ENCODE assay signal across 8 cellular contexts in genomic region chr4:184826315-184827266, GRCh38. TPM values are rescaled to one million over a fixed set of nuclear protein-coding genes. Genes with fewer than 3 reads are reported as not detected.
DNase-seq lines count a peak whose midpoint lies in the region; ATAC-seq and TF ChIP-seq lines count a peak whose summit lies in the region.

No MANE protein-coding gene starts in this region.

- peaks cover 39% of the 10 kb centered on the region for H3K79me2 ChIP-seq in DOHH2 (ENCODE audit: control insufficient read depth, low read length)

- peaks cover 0 to 27% (median 0%) of the 10 kb centered on the region in 5 donors for H3K27me3 Mint-ChIP-seq in naive thymus-derived CD4-positive, alpha-beta T cell

- H3K4me3 Mint-ChIP-seq in naive thymus-derived CD4-positive, alpha-beta T cell, result peak overlapping the region; percentile 87 to 94 (median 90)

- intact Hi-C loops in naive thymus-derived CD4-positive, alpha-beta T cell (cut with micrococcal nuclease), result loop anchor here (1.0 to 10.0 kb wide), 15 partner anchors 64 to 1168 kb away; partner anchors contain the start of genes CASP3 (in 2 of the 2), IRF2 (in 2 of the 2), PRIMPOL (in 2 of the 2) and ANKRD37 (in 1 of the 2)

- no peak for TF ChIP-seq CTCF in DOHH2 (IDR thresholded peaks at IDR 0.05; ENCODE audit: low read depth, low read length, poor library complexity, severe bottlenecking)

- peaks cover 19 to 46% (median 33%) of the 10 kb centered on the region in 7 donors for H3K4me1 Mint-ChIP-seq in naive thymus-derived CD4-positive, alpha-beta T cell

- no peaks in the 10 kb centered on the region; the same call in 1 of the 2 replicates for H3F3A ChIP-seq in DOHH2 (ENCODE audit: control insufficient read depth, insufficient read depth)

- H3K27me3 ChIP-seq in DOHH2 (ENCODE audit: control insufficient read depth, low read length) (no peaks in the 10 kb centered on the region), HUES48 (ENCODE audit: control insufficient read depth, insufficient read depth, low read length) (peaks cover 55% of the 10 kb centered on the region)
- no peaks in the 10 kb centered on the region for H3K27me3 ChIP-seq in effector memory CD4-positive, alpha-beta T cell (replicated peaks; ENCODE audit: control insufficient read depth, insufficient read depth, low read length, poor library complexity, severe bottlenecking)
- H3K27me3 ChIP-seq in naive thymus-derived CD4-positive, alpha-beta T cell (ENCODE audit: control insufficient read depth in 2 of 2, insufficient read depth in 2 of 2, low read length in 2 of 2), result no peaks in the 10 kb centered on the region

- H3K9me3 Mint-ChIP-seq in naive thymus-derived CD4-positive, alpha-beta T cell, result no peaks in the 10 kb centered on the region

- H3K4me3 ChIP-seq in DOHH2 (ENCODE audit: low read length) (peak overlapping the region; percentile 80), HUES48 (ENCODE audit: low read depth, low read length) (peak overlapping the region; percentile 72)
- peak overlapping the region; percentile 82 for H3K4me3 ChIP-seq in effector memory CD4-positive, alpha-beta T cell (ENCODE audit: insufficient read depth, low read depth, low read length, poor library complexity, severe bottlenecking)
- peak overlapping the region; percentile 59 for H3K4me3 ChIP-seq in naive thymus-derived CD4-positive, alpha-beta T cell (ENCODE audit: low read length)

- peak overlapping the region; percentile 95 for H3K4me2 ChIP-seq in DOHH2 (ENCODE audit: low read length)

- peak; percentile 49 for ATAC-seq in GM21390 (IDR thresholded peaks at IDR 0.05; ENCODE audit: unreplicated experiment)
- peak; percentile 65 for ATAC-seq in naive thymus-derived CD4-positive, alpha-beta T cell

- H3K27ac ChIP-seq in DOHH2 (ENCODE audit: low read depth, low read length) (no peak overlapping the region), HUES48 (ENCODE audit: low read depth, low read length) (no peak overlapping the region), substantia nigra (ENCODE audit: low read depth, low read length, poor library complexity, severe bottlenecking) (peak overlapping the region; percentile 77)
- H3K27ac ChIP-seq in effector memory CD4-positive, alpha-beta T cell (ENCODE audit: insufficient read depth, low read length, poor library complexity, severe bottlenecking), result peak overlapping the region; percentile 61
- H3K27ac ChIP-seq in naive thymus-derived CD4-positive, alpha-beta T cell (ENCODE audit: low read depth, low read length), result peak overlapping the region; percentile 73

- H4K20me1 ChIP-seq in DOHH2 (ENCODE audit: control insufficient read depth, insufficient read depth, low read depth, low read length), result peaks cover 3% of the 10 kb centered on the region; the same call in 1 of the 2 replicates

- POLR2A ChIA-PET in naive thymus-derived CD4-positive, alpha-beta T cell (lab: Charles Lee), result interaction anchor here (0.7 to 1.0 kb wide), 2 partner anchors 291 to 346 kb away, joined by 3 read pairs; no protein-coding TSS in a partner anchor

- H3K9me2 ChIP-seq in DOHH2 (replicated peaks; ENCODE audit: control insufficient read depth, low read length), result no peaks in the 10 kb centered on the region

- DNase-seq in activated CD4-positive, alpha-beta T cell treated with anti-CD3 and anti-CD28 coated beads for 4 hours, result peak; percentile 50 to 60
- peak; percentile 50 to 56 (median 54) for DNase-seq in effector memory CD4-positive, alpha-beta T cell
- DNase-seq in naive thymus-derived CD4-positive, alpha-beta T cell, result peak in 7 of 9 donors; percentile 41 to 68 (median 54)
- peak in 9 of 49 donors; percentile 20 to 70 (median 60) for DNase-seq in substantia nigra (lab: John Stamatoyannopoulos, UW)
- no peak for DNase-seq in mucosa of gallbladder (ENCODE audit: low spot score)

- H3K4me1 ChIP-seq in DOHH2 (ENCODE audit: control insufficient read depth, low read length) (peaks cover 26% of the 10 kb centered on the region), HUES48 (ENCODE audit: control insufficient read depth, insufficient read depth, low read length) (0 out of 2 replicates have a peak, but pooled peaks cover 4% of the 10 kb centered on the region)
- H3K4me1 ChIP-seq in effector memory CD4-positive, alpha-beta T cell (ENCODE audit: control insufficient read depth, insufficient read depth, low read length, poor library complexity, severe bottlenecking), result peaks cover 14% of the 10 kb centered on the region
- peaks cover 4 to 7% of the 10 kb centered on the region in 2 donors for H3K4me1 ChIP-seq in naive thymus-derived CD4-positive, alpha-beta T cell (ENCODE audit: control insufficient read depth in 2 of 2, insufficient read depth in 2 of 2, low read length in 2 of 2)

- no peaks in the 10 kb centered on the region for H3K9me3 ChIP-seq in DOHH2 (ENCODE audit: control insufficient read depth, insufficient read depth, low read length)
- no peaks in the 10 kb centered on the region for H3K9me3 ChIP-seq in HUES48 (ENCODE audit: control insufficient read depth, insufficient read depth, low read length)
- H3K9me3 ChIP-seq in effector memory CD4-positive, alpha-beta T cell (ENCODE audit: control insufficient read depth, low read length), result no peaks in the 10 kb centered on the region
- H3K9me3 ChIP-seq in naive thymus-derived CD4-positive, alpha-beta T cell (ENCODE audit: control insufficient read depth in 2 of 3, low read length in 3 of 3), result no peaks in the 10 kb centered on the region

- H3K9ac ChIP-seq in HUES48 (ENCODE audit: low read depth, low read length), result no peak overlapping the region

- H3K36me3 ChIP-seq in DOHH2 (ENCODE audit: control insufficient read depth, low read length) (no peaks in the 10 kb centered on the region), HUES48 (ENCODE audit: control insufficient read depth, insufficient read depth, low read length) (no peaks in the 10 kb centered on the region)
- no peaks in the 10 kb centered on the region for H3K36me3 ChIP-seq in effector memory CD4-positive, alpha-beta T cell (ENCODE audit: control insufficient read depth, insufficient read depth, low read length)
- no peaks in the 10 kb centered on the region for H3K36me3 ChIP-seq in naive thymus-derived CD4-positive, alpha-beta T cell (ENCODE audit: control insufficient read depth in 2 of 3, insufficient read depth in 3 of 3, low read length in 3 of 3)

- H3K27ac Mint-ChIP-seq in naive thymus-derived CD4-positive, alpha-beta T cell, result peak overlapping the region; percentile 77 to 91 (median 86)

- peaks cover 0 to 4% (median 0%) of the 10 kb centered on the region in 5 donors for H3K36me3 Mint-ChIP-seq in naive thymus-derived CD4-positive, alpha-beta T cell

- CTCF ChIA-PET in naive thymus-derived CD4-positive, alpha-beta T cell (lab: Charles Lee), result no interaction called here

RNA-seq across cellular contexts. Expression of gene ACSL1, which starts 0.8 kb away (rescaled TPM):
- total RNA-seq in naive thymus-derived CD4-positive, alpha-beta T cell, result 10 to 100 TPM in 4 of 5 experiments, 1 to 10 TPM in 1; 9.5 to 80.1 (median 20.4) TPM
- polyA plus RNA-seq in naive thymus-derived CD4-positive, alpha-beta T cell, result 1 to 10 TPM; 5.7 to 6.2 TPM
- total RNA-seq in mucosa of gallbladder, result 63.1 TPM

Comparison
In these comparisons a context has a peak if more than half of its experiments do, and no peak if none do; other contexts are left out.
1. H3K27ac ChIP-seq: peak in effector memory CD4-positive, alpha-beta T cell (single experiment), naive thymus-derived CD4-positive, alpha-beta T cell (single experiment) and substantia nigra (single experiment); none in DOHH2 (single experiment) and HUES48 (single experiment).
2. Peak in every context shown above with its lines, with median percentiles within 50 percentile points of each other: H3K4me3 ChIP-seq.